In genomic region chr17:77846531-77847085, GRCh38 we compare ENCODE assay signal across 12 cellular contexts.
A peak's percentile ranks its signal among the peaks of the same experiment; 100 is the strongest.
DNase-seq lines count a peak whose midpoint lies in the region; ATAC-seq and TF ChIP-seq lines count a peak whose summit lies in the region.
"Had no signal": no experiment of that assay in that cellular context is flagged by ENCODE, and none has a peak within 500 bp of the region (broad histone marks: within the 10 kb centered on the region; RNA-seq: fewer than 3 reads in every experiment).

No MANE protein-coding gene starts in this region.

- H3K27ac Mint-ChIP-seq in activated CD8-positive, alpha-beta memory T cell treated with anti-CD3 and anti-CD28 coated beads, Interleukin-2, amount 10 ng/mL, durations not matched to agents 7 days and 5 days: no peak overlapping the region

- TF ChIP-seq CTCF in osteoblast (IDR thresholded peaks at IDR 0.05; ENCODE audit: extremely low read depth, low read depth, low read length): no peak

- H3K4me2 ChIP-seq in osteoblast (ENCODE audit: insufficient read depth, low read length): no peak overlapping the region

- DNase-seq in activated CD8-positive, alpha-beta memory T cell treated with anti-CD3 and anti-CD28 coated beads for 24 hours: peak; percentile 70
- no peak for DNase-seq in activated CD8-positive, alpha-beta memory T cell treated with anti-CD3 and anti-CD28 coated beads, Interleukin-2, amount 10 ng/mL, durations not matched to agents 7 days and 5 days
- DNase-seq in NCI-H2196 treated with DMSO at 0.1 percent for 48 hours (lab: John Stamatoyannopoulos, UW; ENCODE audit: unreplicated experiment): peak; percentile 70
- DNase-seq in central memory CD4-positive, alpha-beta T cell: peak; percentile 41
- peak; percentile 51 for DNase-seq in osteoblast (ENCODE audit: insufficient read length, low spot score, missing footprints)
- no peak for DNase-seq in ACHN
- DNase-seq in NCI-H1417 treated with DMSO at 0.1 percent for 48 hours (lab: John Stamatoyannopoulos, UW): no peak
- DNase-seq: dorsolateral prefrontal cortex, foreskin melanocyte, H7 had no signal

- H3K36me3 Mint-ChIP-seq in activated CD8-positive, alpha-beta memory T cell treated with anti-CD3 and anti-CD28 coated beads, Interleukin-2, amount 10 ng/mL, durations not matched to agents 7 days and 5 days: no peaks in the 10 kb centered on the region

- no peak overlapping the region for H3K4me3 Mint-ChIP-seq in activated CD8-positive, alpha-beta memory T cell treated with anti-CD3 and anti-CD28 coated beads, Interleukin-2, amount 10 ng/mL, durations not matched to agents 7 days and 5 days

- H3K9me3 Mint-ChIP-seq in activated CD8-positive, alpha-beta memory T cell treated with anti-CD3 and anti-CD28 coated beads, Interleukin-2, amount 10 ng/mL, durations not matched to agents 7 days and 5 days (ENCODE audit: low read depth): no peaks in the 10 kb centered on the region

- H3K4me3 ChIP-seq in osteoblast (ENCODE audit: insufficient read depth, low read length): no peak overlapping the region
- H3K4me3 ChIP-seq: dorsolateral prefrontal cortex had no signal

- no peaks in the 10 kb centered on the region for H3K9me3 ChIP-seq in osteoblast (ENCODE audit: low read depth, low read length)

- peaks cover 40% of the 10 kb centered on the region for H3K4me1 Mint-ChIP-seq in activated CD8-positive, alpha-beta memory T cell treated with anti-CD3 and anti-CD28 coated beads, Interleukin-2, amount 10 ng/mL, durations not matched to agents 7 days and 5 days

- no peak overlapping the region for H2AFZ ChIP-seq in osteoblast (ENCODE audit: low read length)

- H3K27me3 ChIP-seq in osteoblast (ENCODE audit: insufficient read depth, low read length): no peaks in the 10 kb centered on the region
- H3K27me3 ChIP-seq: dorsolateral prefrontal cortex had no signal

- ATAC-seq in activated CD8-positive, alpha-beta memory T cell treated with anti-CD3 and anti-CD28 coated beads, Interleukin-2, amount 10 ng/mL, durations not matched to agents 7 days and 5 days: no peak
- ATAC-seq in HG03095 (IDR thresholded peaks at IDR 0.05; ENCODE audit: unreplicated experiment): no peak

- no peaks in the 10 kb centered on the region for H4K20me1 ChIP-seq in osteoblast (ENCODE audit: insufficient read depth, low read length)

- H3K36me3 ChIP-seq in osteoblast (ENCODE audit: insufficient read depth, low read length): no peaks in the 10 kb centered on the region

- H3K27ac ChIP-seq in osteoblast (ENCODE audit: low read depth, low read length): no peak overlapping the region
- H3K27ac ChIP-seq: dorsolateral prefrontal cortex, RWPE1 had no signal

- peaks cover 20% of the 10 kb centered on the region for H3K4me1 ChIP-seq in osteoblast (ENCODE audit: insufficient read depth, low read length)

- H3K79me2 ChIP-seq in osteoblast (ENCODE audit: insufficient read depth, low read length): no peaks in the 10 kb centered on the region

- in situ Hi-C loops in ACHN (cut with HindIII; ENCODE audit: low pct_ligation_motif_present, low pct_unique_long_range_greater_than_20kb, low sequenced_read_pairs): no loop called here

- no peaks in the 10 kb centered on the region for H3K27me3 Mint-ChIP-seq in activated CD8-positive, alpha-beta memory T cell treated with anti-CD3 and anti-CD28 coated beads, Interleukin-2, amount 10 ng/mL, durations not matched to agents 7 days and 5 days

- CTCF ChIA-PET in activated CD8-positive, alpha-beta memory T cell treated with anti-CD3 and anti-CD28 coated beads, Interleukin-2, amount 10 ng/mL, durations not matched to agents 7 days and 5 days (lab: Charles Lee): interaction anchor here (1.4 to 1.6 kb wide), 3 partner anchors 17 to 304 kb away, joined by 3 to 4 read pairs (median 3); no protein-coding TSS in a partner anchor

Comparison
In these comparisons a context has a peak if more than half of its experiments do, and no peak if none do; other contexts are left out.
1. DNase-seq: peak in activated CD8-positive, alpha-beta memory T cell treated with anti-CD3 and anti-CD28 coated beads for 24 hours (single experiment), NCI-H2196 treated with DMSO at 0.1 percent for 48 hours (single experiment), central memory CD4-positive, alpha-beta T cell (single experiment) and osteoblast (single experiment); none in activated CD8-positive, alpha-beta memory T cell treated with anti-CD3 and anti-CD28 coated beads, Interleukin-2, amount 10 ng/mL, durations not matched to agents 7 days and 5 days (single experiment), ACHN (single experiment) and NCI-H1417 treated with DMSO at 0.1 percent for 48 hours (single experiment).